In genomic region chr11:116422556-116422955, GRCh38 we compare ENCODE assay signal across 18 cellular contexts.
"Had no signal": no experiment of that assay in that cellular context is flagged by ENCODE, and none has a peak within 500 bp of the region (broad histone marks: within the 10 kb centered on the region; RNA-seq: fewer than 3 reads in every experiment).

No MANE protein-coding gene starts in this region.

- H2AFZ ChIP-seq: hepatocyte had no signal

- H3K4me2 ChIP-seq: hepatocyte had no signal

- FAIRE-seq: colon, islet of Langerhans had no signal

- DNase-seq: activated CD4-positive, alpha-beta T cell treated with anti-CD3 and anti-CD28 coated beads, Interleukin-2, amount 10 ng/mL, durations not matched to agents 7 days and 5 days; activated CD8-positive, alpha-beta T cell treated with anti-CD3 and anti-CD28 coated beads, Interleukin-2, amount 10 ng/mL, durations not matched to agents 7 days and 5 days; activated naive CD4-positive, alpha-beta T cell treated with anti-CD3 and anti-CD28 coated beads for 36 hours; activated T-cell treated with anti-CD3 and anti-CD28 coated beads, Interleukin-2, amount 50 U/mL, for 24 hours; brain microvascular endothelial cell; central memory CD4-positive, alpha-beta T cell; foreskin fibroblast; lower lobe of right lung; stimulated activated naive CD8-positive, alpha-beta T cell treated with anti-CD3 and anti-CD28 coated beads, Interleukin-15, Interleukin-2, amounts not matched to agents 100 U/mL and 50 U/mL, for 24 hours; T-helper 9 cell had no signal

- H3K4me3 ChIP-seq: dorsolateral prefrontal cortex, hepatocyte, lower lobe of right lung, tibial nerve, vagina had no signal

- H3K27ac ChIP-seq: brain microvascular endothelial cell, dorsolateral prefrontal cortex, epithelial cell of prostate, hepatocyte, lower lobe of right lung, tibial nerve, vagina had no signal

- H3K79me2 ChIP-seq: hepatocyte had no signal

- ATAC-seq: activated CD4-positive, CD25-positive, alpha-beta regulatory T cell treated with anti-CD3 and anti-CD28 coated beads, Interleukin-2, amount 50 U/mL, for 24 hours; activated CD8-positive, alpha-beta T cell treated with anti-CD3 and anti-CD28 coated beads, Interleukin-2, amount 10 ng/mL, durations not matched to agents 7 days and 5 days; lower lobe of right lung; stimulated activated naive CD8-positive, alpha-beta T cell treated with anti-CD3 and anti-CD28 coated beads, Interleukin-15, Interleukin-2, amounts not matched to agents 100 U/mL and 50 U/mL, for 24 hours had no signal

- H3K36me3 ChIP-seq: brain microvascular endothelial cell, lower lobe of right lung, tibial nerve, vagina had no signal

- H3K27me3 ChIP-seq: brain microvascular endothelial cell, dorsolateral prefrontal cortex, hepatocyte, tibial nerve, vagina had no signal

- H3K9me3 ChIP-seq: lower lobe of right lung, tibial nerve, vagina had no signal
